In genomic region chr6:530425-530824, GRCh38 we compare ENCODE assay signal across 14 cellular contexts.
DNase-seq lines count a peak whose midpoint lies in the region; ATAC-seq lines count a peak whose summit lies in the region.
"Had no signal": no experiment of that assay in that cellular context is flagged by ENCODE, and none has a peak within 500 bp of the region (broad histone marks: within the 10 kb centered on the region; RNA-seq: fewer than 3 reads in every experiment).

No MANE protein-coding gene starts in this region.

- no peak for DNase-seq in stimulated activated naive CD8-positive, alpha-beta T cell treated with anti-CD3 and anti-CD28 coated beads, Interleukin-15, amount 100 ng/mL, for 72 hours
- DNase-seq in T-helper 17 cell (no peak), neuronal stem cell (ENCODE audit: low spot score) (no peak), NOMO-1 treated with dmso at 0.1 percent for 144 hours (lab: John Stamatoyannopoulos, UW; ENCODE audit: unreplicated experiment) (no peak)
- no peak for DNase-seq in central memory CD8-positive, alpha-beta T cell (ENCODE audit: low spot score in 2 of 2)
- DNase-seq: Caco-2; CD8-positive, alpha-beta memory T cell; DND-41; GDM1; GOT3; H9 had no signal

- H3K4me1 ChIP-seq in neuronal stem cell (ENCODE audit: control insufficient read depth in 2 of 2, insufficient read depth in 1 of 2, low read depth in 1 of 2, low read length in 2 of 2), result peaks cover 0 to 1% of the 10 kb centered on the region in 2 donors
- H3K4me1 ChIP-seq: A549, Caco-2 had no signal

- WGBS in neuronal stem cell (ENCODE audit: extremely low coverage in 2 of 2, insufficient read length in 2 of 2, insufficient replicate concordance in 1 of 2), 2 donors, result no CpG with 5 or more reads among the region's 9 CpGs

- H3K18ac ChIP-seq in neuronal stem cell (ENCODE audit: low read length), result no peak overlapping the region

- H2AK5ac ChIP-seq in neuronal stem cell (ENCODE audit: low read depth, low read length), result no peak overlapping the region

- ATAC-seq in stimulated activated naive CD8-positive, alpha-beta T cell treated with anti-CD3 and anti-CD28 coated beads, Interleukin-15, amount 100 ng/mL, for 72 hours, result no peak
- ATAC-seq in T-helper 17 cell (no peak), GM21360 (IDR thresholded peaks at IDR 0.05; ENCODE audit: unreplicated experiment) (no peak)
- no peak for ATAC-seq in central memory CD8-positive, alpha-beta T cell (replicated peaks; ENCODE audit: extremely low read depth, poor library complexity, severe bottlenecking)
- ATAC-seq: A549 had no signal

- H2BK120ac ChIP-seq in neuronal stem cell (ENCODE audit: low read depth, low read length), result no peak overlapping the region

- H3K36me3 Mint-ChIP-seq in stimulated activated naive CD8-positive, alpha-beta T cell treated with anti-CD3 and anti-CD28 coated beads, Interleukin-15, Interleukin-2, amounts not matched to agents 100 ng/mL and 50 ng/mL, for 24 hours (ENCODE audit: low read depth), result peaks cover 43% of the 10 kb centered on the region
- peaks cover 13% of the 10 kb centered on the region for H3K36me3 Mint-ChIP-seq in T-helper 17 cell (ENCODE audit: low read depth)
- peaks cover 10% of the 10 kb centered on the region for H3K36me3 Mint-ChIP-seq in central memory CD8-positive, alpha-beta T cell (ENCODE audit: insufficient read depth)

- H3K14ac ChIP-seq in neuronal stem cell (ENCODE audit: low read length), result no peak overlapping the region

- no peak overlapping the region for H3K4me2 ChIP-seq in neuronal stem cell (ENCODE audit: insufficient read depth, low read length, poor library complexity, severe bottlenecking)
- H3K4me2 ChIP-seq: A549 had no signal

- H3K4me1 Mint-ChIP-seq in stimulated activated naive CD8-positive, alpha-beta T cell treated with anti-CD3 and anti-CD28 coated beads, Interleukin-15, Interleukin-2, amounts not matched to agents 100 ng/mL and 50 ng/mL, for 24 hours (ENCODE audit: low read depth), result peaks cover 11% of the 10 kb centered on the region
- H3K4me1 Mint-ChIP-seq in stimulated activated naive CD8-positive, alpha-beta T cell treated with anti-CD3 and anti-CD28 coated beads, Interleukin-15, amount 100 ng/mL, for 72 hours, result peaks cover 10% of the 10 kb centered on the region
- peaks cover 11% of the 10 kb centered on the region for H3K4me1 Mint-ChIP-seq in T-helper 17 cell
- H3K4me1 Mint-ChIP-seq in central memory CD8-positive, alpha-beta T cell, result peaks cover 6% of the 10 kb centered on the region
- H3K4me1 Mint-ChIP-seq: H9 had no signal

- no peaks in the 10 kb centered on the region for H3K27me3 Mint-ChIP-seq in stimulated activated naive CD8-positive, alpha-beta T cell treated with anti-CD3 and anti-CD28 coated beads, Interleukin-15, Interleukin-2, amounts not matched to agents 100 ng/mL and 50 ng/mL, for 24 hours
- no peaks in the 10 kb centered on the region for H3K27me3 Mint-ChIP-seq in stimulated activated naive CD8-positive, alpha-beta T cell treated with anti-CD3 and anti-CD28 coated beads, Interleukin-15, amount 100 ng/mL, for 72 hours
- H3K27me3 Mint-ChIP-seq in T-helper 17 cell, result no peaks in the 10 kb centered on the region
- no peaks in the 10 kb centered on the region for H3K27me3 Mint-ChIP-seq in central memory CD8-positive, alpha-beta T cell

- no peak overlapping the region for H3K23ac ChIP-seq in neuronal stem cell (ENCODE audit: low read depth, low read length, poor library complexity)

- no peaks in the 10 kb centered on the region for H3K9me3 Mint-ChIP-seq in stimulated activated naive CD8-positive, alpha-beta T cell treated with anti-CD3 and anti-CD28 coated beads, Interleukin-15, Interleukin-2, amounts not matched to agents 100 ng/mL and 50 ng/mL, for 24 hours
- no peaks in the 10 kb centered on the region for H3K9me3 Mint-ChIP-seq in stimulated activated naive CD8-positive, alpha-beta T cell treated with anti-CD3 and anti-CD28 coated beads, Interleukin-15, amount 100 ng/mL, for 72 hours
- no peaks in the 10 kb centered on the region for H3K9me3 Mint-ChIP-seq in central memory CD8-positive, alpha-beta T cell
- H3K9me3 Mint-ChIP-seq: CD8-positive, alpha-beta memory T cell; H9 had no signal

- peaks cover 1 to 24% of the 10 kb centered on the region in 2 donors for H3K36me3 ChIP-seq in neuronal stem cell (replicated peaks in 1 of 2; ENCODE audit: control insufficient read depth in 2 of 2, insufficient read depth in 2 of 2, low read length in 2 of 2)

- no peak overlapping the region for H2BK15ac ChIP-seq in neuronal stem cell (ENCODE audit: low read length)

- H3K9ac ChIP-seq in neuronal stem cell (ENCODE audit: low read depth, low read length, poor library complexity), result no peak overlapping the region

- no peak overlapping the region for H4K91ac ChIP-seq in neuronal stem cell (ENCODE audit: low read depth, low read length, poor library complexity)

- peak overlapping the region; percentile 0 for H3K27ac Mint-ChIP-seq in stimulated activated naive CD8-positive, alpha-beta T cell treated with anti-CD3 and anti-CD28 coated beads, Interleukin-15, Interleukin-2, amounts not matched to agents 100 ng/mL and 50 ng/mL, for 24 hours
- peak overlapping the region in 1 of 2 donors; percentile 89 for H3K27ac Mint-ChIP-seq in stimulated activated naive CD8-positive, alpha-beta T cell treated with anti-CD3 and anti-CD28 coated beads, Interleukin-15, amount 100 ng/mL, for 72 hours
- H3K27ac Mint-ChIP-seq in T-helper 17 cell, result peak overlapping the region; percentile 29
- H3K27ac Mint-ChIP-seq in central memory CD8-positive, alpha-beta T cell (ENCODE audit: low read depth), result peak overlapping the region; percentile 33

- no peak overlapping the region for H2AFZ ChIP-seq in neuronal stem cell (ENCODE audit: low read length)

- H3K27me3 ChIP-seq in neuronal stem cell (ENCODE audit: control insufficient read depth in 3 of 3, insufficient read depth in 3 of 3, low read depth in 1 of 3, low read length in 3 of 3), result no peaks in the 10 kb centered on the region

- H2BK12ac ChIP-seq in neuronal stem cell (ENCODE audit: low read length), result no peak overlapping the region

- no peak overlapping the region for H3K27ac ChIP-seq in neuronal stem cell (replicated peaks; ENCODE audit: low read length)
- H3K27ac ChIP-seq: A549 had no signal

- no peaks in the 10 kb centered on the region for H3K79me1 ChIP-seq in neuronal stem cell (ENCODE audit: low read depth, low read length)

- no peak overlapping the region for H2BK5ac ChIP-seq in neuronal stem cell (ENCODE audit: low read length)

- H3K9me3 ChIP-seq in T-helper 17 cell (ENCODE audit: control insufficient read depth, low read length, poor library complexity, severe bottlenecking), result no peaks in the 10 kb centered on the region
- H3K9me3 ChIP-seq in neuronal stem cell (replicated peaks in 1 of 2; ENCODE audit: control insufficient read depth in 2 of 2, insufficient read depth in 1 of 2, low read depth in 1 of 2, low read length in 2 of 2), result no peaks in the 10 kb centered on the region
- H3K9me3 ChIP-seq: A549, Caco-2 had no signal

- no peak overlapping the region for H3K4ac ChIP-seq in neuronal stem cell (ENCODE audit: low read length)

- H3K4me3 Mint-ChIP-seq in stimulated activated naive CD8-positive, alpha-beta T cell treated with anti-CD3 and anti-CD28 coated beads, Interleukin-15, Interleukin-2, amounts not matched to agents 100 ng/mL and 50 ng/mL, for 24 hours, result no peak overlapping the region
- H3K4me3 Mint-ChIP-seq in stimulated activated naive CD8-positive, alpha-beta T cell treated with anti-CD3 and anti-CD28 coated beads, Interleukin-15, amount 100 ng/mL, for 72 hours, result no peak overlapping the region
- H3K4me3 Mint-ChIP-seq in T-helper 17 cell, result no peak overlapping the region
- H3K4me3 Mint-ChIP-seq in central memory CD8-positive, alpha-beta T cell, result no peak overlapping the region
- H3K4me3 Mint-ChIP-seq: CD8-positive, alpha-beta memory T cell; H9 had no signal

- no peak overlapping the region for H4K8ac ChIP-seq in neuronal stem cell (ENCODE audit: low read depth, low read length)

- H3K4me3 ChIP-seq in neuronal stem cell (ENCODE audit: low read length in 2 of 2), result no peak overlapping the region
- H3K4me3 ChIP-seq: A549 had no signal
